In genomic region chrX:19514791-19515614, GRCh38 we compare ENCODE assay signal across 8 cellular contexts. TPM values are rescaled to one million over a fixed set of nuclear protein-coding genes. Genes with fewer than 3 reads are reported as not detected.
DNase-seq lines count a peak whose midpoint lies in the region; ATAC-seq and TF ChIP-seq lines count a peak whose summit lies in the region.

A gene with protein sequence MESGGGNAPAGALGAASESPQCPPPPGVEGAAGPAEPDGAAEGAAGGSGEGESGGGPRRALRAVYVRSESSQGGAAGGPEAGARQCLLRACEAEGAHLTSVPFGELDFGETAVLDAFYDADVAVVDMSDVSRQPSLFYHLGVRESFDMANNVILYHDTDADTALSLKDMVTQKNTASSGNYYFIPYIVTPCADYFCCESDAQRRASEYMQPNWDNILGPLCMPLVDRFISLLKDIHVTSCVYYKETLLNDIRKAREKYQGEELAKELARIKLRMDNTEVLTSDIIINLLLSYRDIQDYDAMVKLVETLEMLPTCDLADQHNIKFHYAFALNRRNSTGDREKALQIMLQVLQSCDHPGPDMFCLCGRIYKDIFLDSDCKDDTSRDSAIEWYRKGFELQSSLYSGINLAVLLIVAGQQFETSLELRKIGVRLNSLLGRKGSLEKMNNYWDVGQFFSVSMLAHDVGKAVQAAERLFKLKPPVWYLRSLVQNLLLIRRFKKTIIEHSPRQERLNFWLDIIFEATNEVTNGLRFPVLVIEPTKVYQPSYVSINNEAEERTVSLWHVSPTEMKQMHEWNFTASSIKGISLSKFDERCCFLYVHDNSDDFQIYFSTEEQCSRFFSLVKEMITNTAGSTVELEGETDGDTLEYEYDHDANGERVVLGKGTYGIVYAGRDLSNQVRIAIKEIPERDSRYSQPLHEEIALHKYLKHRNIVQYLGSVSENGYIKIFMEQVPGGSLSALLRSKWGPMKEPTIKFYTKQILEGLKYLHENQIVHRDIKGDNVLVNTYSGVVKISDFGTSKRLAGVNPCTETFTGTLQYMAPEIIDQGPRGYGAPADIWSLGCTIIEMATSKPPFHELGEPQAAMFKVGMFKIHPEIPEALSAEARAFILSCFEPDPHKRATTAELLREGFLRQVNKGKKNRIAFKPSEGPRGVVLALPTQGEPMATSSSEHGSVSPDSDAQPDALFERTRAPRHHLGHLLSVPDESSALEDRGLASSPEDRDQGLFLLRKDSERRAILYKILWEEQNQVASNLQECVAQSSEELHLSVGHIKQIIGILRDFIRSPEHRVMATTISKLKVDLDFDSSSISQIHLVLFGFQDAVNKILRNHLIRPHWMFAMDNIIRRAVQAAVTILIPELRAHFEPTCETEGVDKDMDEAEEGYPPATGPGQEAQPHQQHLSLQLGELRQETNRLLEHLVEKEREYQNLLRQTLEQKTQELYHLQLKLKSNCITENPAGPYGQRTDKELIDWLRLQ (N-terminal part only) (minus strand): TSS chrX:19515508. CDS start chrX:19515261, 247 bp downstream.

- peak; percentile 62 for ATAC-seq in GM19395 (IDR thresholded peaks at IDR 0.05; ENCODE audit: unreplicated experiment)
- ATAC-seq in naive thymus-derived CD4-positive, alpha-beta T cell, result peak; percentile 57
- no peak for ATAC-seq in GM18505 (IDR thresholded peaks at IDR 0.05; ENCODE audit: unreplicated experiment)

- H3K27me3 ChIP-seq in BE2C, result peaks cover 4% of the 10 kb centered on the region; the same call in 1 of the 2 replicates
- H3K27me3 ChIP-seq in naive thymus-derived CD4-positive, alpha-beta T cell (ENCODE audit: control insufficient read depth in 2 of 2, insufficient read depth in 2 of 2, low read length in 2 of 2), result no peaks in the 10 kb centered on the region

- H3K36me3 ChIP-seq in BE2C, result no peaks in the 10 kb centered on the region
- no peaks in the 10 kb centered on the region for H3K36me3 ChIP-seq in naive thymus-derived CD4-positive, alpha-beta T cell (ENCODE audit: control insufficient read depth in 2 of 3, insufficient read depth in 3 of 3, low read length in 3 of 3)

- H3K4me1 ChIP-seq in BE2C, result no peaks in the 10 kb centered on the region
- no peaks in the 10 kb centered on the region for H3K4me1 ChIP-seq in naive thymus-derived CD4-positive, alpha-beta T cell (ENCODE audit: control insufficient read depth in 2 of 2, insufficient read depth in 2 of 2, low read length in 2 of 2)

- CTCF ChIA-PET in naive thymus-derived CD4-positive, alpha-beta T cell (lab: Charles Lee), result no interaction called here

- DNase-seq in BE2C, result peak; percentile 49
- DNase-seq in SK-N-DZ (ENCODE audit: low spot score), result peak; percentile 5
- peak; percentile 61 for DNase-seq in ecto neural progenitor cell (ENCODE audit: low spot score)
- peak in 3 of 9 donors; percentile 7 to 33 (median 9) for DNase-seq in naive thymus-derived CD4-positive, alpha-beta T cell
- no peak for DNase-seq in NCI-H1048 (lab: John Stamatoyannopoulos, UW)
- no peak for DNase-seq in GM19240 (ENCODE audit: insufficient read length, low spot score)

- no peaks in the 10 kb centered on the region for H3K9me3 ChIP-seq in BE2C
- H3K9me3 ChIP-seq in naive thymus-derived CD4-positive, alpha-beta T cell (ENCODE audit: control insufficient read depth in 2 of 3, low read length in 3 of 3), result no peaks in the 10 kb centered on the region

- TF ChIP-seq POLR2A in GM18505 (IDR thresholded peaks at IDR 0.05; ENCODE audit: borderline replicate concordance, extremely low read depth, insufficient read depth, insufficient read length), result no peak

- POLR2A ChIA-PET in naive thymus-derived CD4-positive, alpha-beta T cell (lab: Charles Lee), result no interaction called here

- H3K36me3 Mint-ChIP-seq in naive thymus-derived CD4-positive, alpha-beta T cell, result no peaks in the 10 kb centered on the region

- peaks cover 0 to 7% (median 0%) of the 10 kb centered on the region in 7 donors for H3K4me1 Mint-ChIP-seq in naive thymus-derived CD4-positive, alpha-beta T cell

- no peak within 1 kb of the TSS for H3K27ac Mint-ChIP-seq in naive thymus-derived CD4-positive, alpha-beta T cell

- H3K4me3 ChIP-seq in BE2C (ENCODE audit: low read depth, low read length), result peak within 1 kb of the TSS; percentile 16; the same call in 1 of the 2 replicates
- no peak within 1 kb of the TSS for H3K4me3 ChIP-seq in naive thymus-derived CD4-positive, alpha-beta T cell (ENCODE audit: low read length)

- no peak within 1 kb of the TSS for H3K27ac ChIP-seq in naive thymus-derived CD4-positive, alpha-beta T cell (ENCODE audit: low read depth, low read length)

- intact Hi-C loops in naive thymus-derived CD4-positive, alpha-beta T cell (cut with micrococcal nuclease), result loop anchor here (1.0 to 10.0 kb wide), 3 partner anchors 143 to 840 kb away; partner anchors contain the start of gene RS1 (in 1 of the 2)

- peaks cover 0 to 14% (median 2%) of the 10 kb centered on the region in 11 donors for H3K9me3 Mint-ChIP-seq in naive thymus-derived CD4-positive, alpha-beta T cell

- TF ChIP-seq CTCF in BE2C (IDR thresholded peaks at IDR 0.05; ENCODE audit: low read depth, low read length), result no peak

- H3K4me3 Mint-ChIP-seq in naive thymus-derived CD4-positive, alpha-beta T cell, result peak within 1 kb of the TSS; percentile 27 to 72 (median 59)

- peaks cover 4 to 37% (median 25%) of the 10 kb centered on the region in 5 donors for H3K27me3 Mint-ChIP-seq in naive thymus-derived CD4-positive, alpha-beta T cell

RNA-seq across cellular contexts. Expression of the gene that starts here (rescaled TPM):
- polyA plus RNA-seq in BE2C (2012; ENCODE audit: insufficient read depth, insufficient read length, low read depth), result not detected
- 0.60 and 0.74 TPM in 2 replicates for polyA plus RNA-seq in SK-N-DZ (2014; cell fraction: cytosol; rRNA removed)
- 0.75 and 1.1 TPM in 2 replicates for polyA plus RNA-seq in SK-N-DZ (2014; cell fraction: nucleus; rRNA removed)
- under 1 TPM in 1 of 5 experiments, not detected in 4; 0.10 TPM for total RNA-seq in naive thymus-derived CD4-positive, alpha-beta T cell
- under 1 TPM in 1 of 2 donors, not detected in 1; 0.04 TPM for polyA plus RNA-seq in naive thymus-derived CD4-positive, alpha-beta T cell

Comparison
In these comparisons a context has a peak if more than half of its experiments do, and no peak if none do; other contexts are left out.
1. Peak in ATAC-seq in naive thymus-derived CD4-positive, alpha-beta T cell; RNA of the gene not detected or under 1 TPM.
2. DNase-seq: peak in BE2C (single experiment), SK-N-DZ (single experiment) and ecto neural progenitor cell (single experiment); none in NCI-H1048 (single experiment) and GM19240 (single experiment).